Comparison of ENCODE assay signal across 1 cellular context in genomic region chr16:76222087-76222486, GRCh38.
A peak's percentile ranks its signal among the peaks of the same experiment; 100 is the strongest.
TF ChIP-seq lines count a peak whose summit lies in the region.

No MANE protein-coding gene starts in this region.

TF ChIP-seq in HepG2, 621 proteins besides CTCF, POLR2A, EP300 and RAD21:
- TF ChIP-seq, protein P1, sequence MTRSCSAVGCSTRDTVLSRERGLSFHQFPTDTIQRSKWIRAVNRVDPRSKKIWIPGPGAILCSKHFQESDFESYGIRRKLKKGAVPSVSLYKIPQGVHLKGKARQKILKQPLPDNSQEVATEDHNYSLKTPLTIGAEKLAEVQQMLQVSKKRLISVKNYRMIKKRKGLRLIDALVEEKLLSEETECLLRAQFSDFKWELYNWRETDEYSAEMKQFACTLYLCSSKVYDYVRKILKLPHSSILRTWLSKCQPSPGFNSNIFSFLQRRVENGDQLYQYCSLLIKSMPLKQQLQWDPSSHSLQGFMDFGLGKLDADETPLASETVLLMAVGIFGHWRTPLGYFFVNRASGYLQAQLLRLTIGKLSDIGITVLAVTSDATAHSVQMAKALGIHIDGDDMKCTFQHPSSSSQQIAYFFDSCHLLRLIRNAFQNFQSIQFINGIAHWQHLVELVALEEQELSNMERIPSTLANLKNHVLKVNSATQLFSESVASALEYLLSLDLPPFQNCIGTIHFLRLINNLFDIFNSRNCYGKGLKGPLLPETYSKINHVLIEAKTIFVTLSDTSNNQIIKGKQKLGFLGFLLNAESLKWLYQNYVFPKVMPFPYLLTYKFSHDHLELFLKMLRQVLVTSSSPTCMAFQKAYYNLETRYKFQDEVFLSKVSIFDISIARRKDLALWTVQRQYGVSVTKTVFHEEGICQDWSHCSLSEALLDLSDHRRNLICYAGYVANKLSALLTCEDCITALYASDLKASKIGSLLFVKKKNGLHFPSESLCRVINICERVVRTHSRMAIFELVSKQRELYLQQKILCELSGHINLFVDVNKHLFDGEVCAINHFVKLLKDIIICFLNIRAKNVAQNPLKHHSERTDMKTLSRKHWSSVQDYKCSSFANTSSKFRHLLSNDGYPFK (CRISPR knock-in tag; IDR thresholded peaks at IDR 0.05; ENCODE audit: borderline replicate concordance): no peak
- TF ChIP-seq BORCS8-MEF2B (CRISPR knock-in tag; IDR thresholded peaks at IDR 0.05) (no peak), MAFK (conservative IDR thresholded peaks at IDR 0.05 in 1 of 2, IDR thresholded peaks at IDR 0.05 in 1 of 2; ENCODE audit: low read length in 2 of 2) (peak; percentile 41 to 60; a peak in 3 of 4 replicates), NR2F2 (IDR thresholded peaks at IDR 0.05; ENCODE audit: borderline replicate concordance, low read depth) (peak; percentile 31; the same call in 1 of the 2 replicates), NR2F1 (CRISPR knock-in tag; IDR thresholded peaks at IDR 0.05) (peak in 1 of 2 experiments; percentile 65; a peak in 3 of 4 replicates), NR2F6 (IDR thresholded peaks at IDR 0.05) (peak; percentile 58), NR2F6 (CRISPR knock-in tag; IDR thresholded peaks at IDR 0.05) (no peak), CAMTA2 (CRISPR knock-in tag; IDR thresholded peaks at IDR 0.05; ENCODE audit: borderline replicate concordance) (no peak), NFE2L2 (IDR thresholded peaks at IDR 0.05; ENCODE audit: low read length) (peak; percentile 63; the same call in 1 of the 2 replicates), ERF (CRISPR knock-in tag; IDR thresholded peaks at IDR 0.05) (no peak), MAFF (IDR thresholded peaks at IDR 0.05; ENCODE audit: low read depth, low read length) (peak; percentile 55; the same call in 1 of the 2 replicates)
